In genomic region chr16:81444448-81445121, GRCh38 we compare ENCODE assay signal across 8 cellular contexts. TPM values are rescaled to one million over a fixed set of nuclear protein-coding genes. Genes with fewer than 3 reads are reported as not detected.
DNase-seq lines count a peak whose midpoint lies in the region; ATAC-seq, FAIRE-seq and TF ChIP-seq lines count a peak whose summit lies in the region.

TSS of gene CMIP (plus strand) at chr16:81444808.

- TF ChIP-seq CTCF in MM.1S (IDR thresholded peaks at IDR 0.05; ENCODE audit: low read length) (no peak), astrocyte of the cerebellum (IDR thresholded peaks at IDR 0.05; ENCODE audit: low read depth, low read length, missing control alignments) (no peak)

- no peak within 1 kb of the TSS for H3K27ac ChIP-seq in MM.1S (ENCODE audit: low read length)
- H3K27ac ChIP-seq in aorta (ENCODE audit: low read depth in 1 of 2, low read length in 2 of 2) = no peak within 1 kb of the TSS

- H3K27me3 ChIP-seq in MM.1S (replicated peaks; ENCODE audit: insufficient read depth, low read length) = no peaks in the 10 kb centered on the region
- H3K27me3 ChIP-seq in aorta (ENCODE audit: control insufficient read depth in 1 of 2, insufficient read depth in 2 of 2, low read length in 1 of 2) = no peaks in the 10 kb centered on the region

- in situ Hi-C loops in astrocyte of the cerebellum (cut with HindIII; ENCODE audit: low sequenced_read_pairs) = no loop called here

- no peaks in the 10 kb centered on the region for H3F3A ChIP-seq in MM.1S (ENCODE audit: insufficient read depth, low read length)

- 0 to 1% methylated on average over 44 to 114 of the region's 114 CpGs for WGBS in aorta, 2 donors

- peaks cover 44% of the 10 kb centered on the region for H3K79me2 ChIP-seq in MM.1S (ENCODE audit: low read length)

- no peak for FAIRE-seq in H54 (lab: Jason Lieb, UNC)

- ATAC-seq in aorta (ENCODE audit: low FRiP score) = peak; percentile 81

- H3K4me2 ChIP-seq in MM.1S (ENCODE audit: low read depth, low read length) = peak within 1 kb of the TSS; percentile 65; the same call in 1 of the 2 replicates

- peak; percentile 26; the same call in 1 of the 2 replicates for TF ChIP-seq POLR2A in H54 (IDR thresholded peaks at IDR 0.05; ENCODE audit: low read depth, low read length)

- H3K9me3 ChIP-seq in MM.1S (replicated peaks; ENCODE audit: insufficient read depth, low read length) (no peaks in the 10 kb centered on the region), aorta (ENCODE audit: control insufficient read depth, low read length) (no peaks in the 10 kb centered on the region)

- H3K4me1 ChIP-seq in MM.1S (ENCODE audit: low read length) (no peaks in the 10 kb centered on the region), aorta (ENCODE audit: control insufficient read depth in 1 of 2, insufficient read depth in 2 of 2, low read length in 2 of 2) (no peaks in the 10 kb centered on the region)

- H4K20me1 ChIP-seq in MM.1S (ENCODE audit: insufficient read depth, low read length) = no peaks in the 10 kb centered on the region

- H2AFZ ChIP-seq in MM.1S (ENCODE audit: low read length) = no peak within 1 kb of the TSS

- peak within 1 kb of the TSS; percentile 64 for H3K9ac ChIP-seq in MM.1S (ENCODE audit: low read length)

- no peaks in the 10 kb centered on the region for H3K36me3 ChIP-seq in MM.1S (replicated peaks; ENCODE audit: insufficient read depth, low read length)
- no peaks in the 10 kb centered on the region for H3K36me3 ChIP-seq in aorta (ENCODE audit: control insufficient read depth in 1 of 2, insufficient read depth in 2 of 2, low read length in 1 of 2)

- peak within 1 kb of the TSS; percentile 82 for H3K4me3 ChIP-seq in GM08714 (ENCODE audit: low read length)
- peak within 1 kb of the TSS; percentile 65 for H3K4me3 ChIP-seq in MM.1S (ENCODE audit: low read length)
- H3K4me3 ChIP-seq in astrocyte of the cerebellum (ENCODE audit: low read depth, low read length) = peak within 1 kb of the TSS; percentile 86
- H3K4me3 ChIP-seq in aorta (ENCODE audit: low read length in 2 of 2) = peak within 1 kb of the TSS; percentile 67 to 85

- no peaks in the 10 kb centered on the region for H3K9me2 ChIP-seq in MM.1S (replicated peaks; ENCODE audit: insufficient read depth, low read length)

- DNase-seq in H54 (ENCODE audit: insufficient read length, low spot score) (peak; percentile 89), MM.1S (peak; percentile 76), T1000 (lab: John Stamatoyannopoulos, UW) (peak; percentile 64), astrocyte of the cerebellum (ENCODE audit: low read depth) (peak; percentile 43), hepatic stellate cell (ENCODE audit: low spot score) (peak; percentile 96), retina (peak; percentile 44), aorta (peak; percentile 91 to 95)

- intact Hi-C loops in aorta (cut with DNase I) = no loop called here

RNA-seq across cellular contexts. Expression of gene CMIP, which starts in this region (rescaled TPM):
- total RNA-seq in aorta = 10 to 100 TPM; 48.9 to 96.3 TPM
- 1 to 10 TPM; 2.4 to 7.0 TPM for polyA plus RNA-seq in aorta

Comparison
In these comparisons a context has a peak if more than half of its experiments do, and no peak if none do; other contexts are left out.
1. DNase-seq: peak in every context shown above with its lines; median percentile 96 in hepatic stellate cell; 93 in aorta; 89 in H54; 76 in MM.1S; 64 in T1000; 44 in retina; 43 in astrocyte of the cerebellum.